9 cellular contexts compared by ENCODE assay signal in genomic region chr9:2066312-2067273, GRCh38. TPM values are rescaled to one million over a fixed set of nuclear protein-coding genes. Genes with fewer than 3 reads are reported as not detected.
DNase-seq lines count a peak whose midpoint lies in the region; ATAC-seq and TF ChIP-seq lines count a peak whose summit lies in the region.
"Had no signal": no experiment of that assay in that cellular context is flagged by ENCODE, and none has a peak within 500 bp of the region (broad histone marks: within the 10 kb centered on the region; RNA-seq: fewer than 3 reads in every experiment).

No MANE protein-coding gene starts in this region.

- intact Hi-C loops in adrenal gland (cut with DNase I): no loop called here

- no peaks in the 10 kb centered on the region for H3K9me3 ChIP-seq in adrenal gland (replicated peaks in 1 of 3)

- TF ChIP-seq POLR2A in adrenal gland (IDR thresholded peaks at IDR 0.05): no peak

- ATAC-seq in GM18907 (IDR thresholded peaks at IDR 0.05; ENCODE audit: unreplicated experiment): peak; percentile 52
- ATAC-seq in GM19324 (IDR thresholded peaks at IDR 0.05; ENCODE audit: low FRiP score, unreplicated experiment): no peak
- no peak for ATAC-seq in GM21381 (IDR thresholded peaks at IDR 0.05; ENCODE audit: unreplicated experiment)

- H3K4me1 ChIP-seq in adrenal gland (replicated peaks in 1 of 2): no peaks in the 10 kb centered on the region

- peaks cover 0 to 34% of the 10 kb centered on the region in 2 donors for H3K36me3 ChIP-seq in adrenal gland (replicated peaks in 1 of 2)

- H3K4me3 ChIP-seq in AG10803 (ENCODE audit: low read length) (no peak overlapping the region), adrenal gland (no peak overlapping the region)

- peak; percentile 77 for DNase-seq in AG10803 (ENCODE audit: low read depth)
- DNase-seq in adrenal gland: peak in 1 of 7 donors; percentile 13
- DNase-seq in iris pigment epithelial cell (ENCODE audit: low read depth): peak; percentile 59
- no peak for DNase-seq in stimulated activated CD4-positive, alpha-beta T cell treated with anti-CD3 and anti-CD28 coated beads, Interleukin-2, amount 100 ng/mL, for 24 hours
- DNase-seq in NK-92 (lab: John Stamatoyannopoulos, UW; ENCODE audit: unreplicated experiment): no peak
- DNase-seq: activated effector memory CD4-positive, alpha-beta T cell treated with Interleukin-2 at 50 U/mL for 16 hours had no signal

- no peaks in the 10 kb centered on the region for H3K27me3 ChIP-seq in adrenal gland

- 71 to 74% (median 72%) methylated on average over 8 of the region's 8 CpGs for WGBS in adrenal gland, 4 donors

- TF ChIP-seq CTCF in AG10803 (conservative IDR thresholded peaks at IDR 0.05; ENCODE audit: low read length) (peak; percentile 49), adrenal gland (IDR thresholded peaks at IDR 0.05) (peak in 4 of 6 experiments; percentile 23 to 28 (median 26))

- peak overlapping the region in 1 of 5 donors; percentile 2 for H3K27ac ChIP-seq in adrenal gland

RNA-seq across cellular contexts. Expression of gene SMARCA2, which starts 51.4 kb away (rescaled TPM):
- 100 to 1,000 TPM; 115 to 192 (median 151) TPM for total RNA-seq in adrenal gland
- polyA plus RNA-seq in adrenal gland: 100 to 1,000 TPM in 1 of 3 donors, 10 to 100 TPM in 2; 38.3 to 149 (median 55.5) TPM

Comparison
In these comparisons a context has a peak if more than half of its experiments do, and no peak if none do; other contexts are left out.
1. DNase-seq: peak in AG10803 (single experiment) and iris pigment epithelial cell (single experiment); none in stimulated activated CD4-positive, alpha-beta T cell treated with anti-CD3 and anti-CD28 coated beads, Interleukin-2, amount 100 ng/mL, for 24 hours (0 of 2) and NK-92 (single experiment).